Comparison of ENCODE assay signal across 14 cellular contexts in genomic region chr3:70539908-70540307, GRCh38.
DNase-seq lines count a peak whose midpoint lies in the region; ATAC-seq and TF ChIP-seq lines count a peak whose summit lies in the region.
"Had no signal": no experiment of that assay in that cellular context is flagged by ENCODE, and none has a peak within 500 bp of the region (broad histone marks: within the 10 kb centered on the region; RNA-seq: fewer than 3 reads in every experiment).

No MANE protein-coding gene starts in this region.

- intact Hi-C loops in left ventricle myocardium inferior (cut with micrococcal nuclease): no loop called here
- intact Hi-C loops in Right ventricle myocardium inferior (cut with DNase I): no loop called here

- in situ Hi-C loops in ACHN (cut with HindIII; ENCODE audit: low pct_ligation_motif_present, low pct_unique_long_range_greater_than_20kb, low sequenced_read_pairs): no loop called here

- TF ChIP-seq CTCF in GM12865 (IDR thresholded peaks at IDR 0.05; ENCODE audit: insufficient read depth, low read depth, low read length, missing control alignments) (peak; percentile 28), epithelial cell of esophagus (IDR thresholded peaks at IDR 0.05; ENCODE audit: insufficient read depth, low read depth, low read length, missing control alignments) (peak; percentile 19), left ventricle myocardium inferior (IDR thresholded peaks at IDR 0.05; ENCODE audit: borderline replicate concordance) (no peak)

- DNase-seq in ACHN (peak; percentile 18), GM12865 (ENCODE audit: low read depth) (peak; percentile 16), NCI-H69 (lab: John Stamatoyannopoulos, UW) (peak; percentile 9), epithelial cell of esophagus (ENCODE audit: low read depth) (peak; percentile 8), superior temporal gyrus (ENCODE audit: extremely low spot score) (no peak), left ventricle myocardium inferior (no peak), Right ventricle myocardium inferior (ENCODE audit: missing footprints) (no peak), putamen (ENCODE audit: low spot score) (no peak)
- DNase-seq: activated naive CD4-positive, alpha-beta T cell treated with anti-CD3 and anti-CD28 coated beads, Interleukin-2, amount 50 U/mL, for 16 hours; EL; GOT3 had no signal

- H3K36me3 ChIP-seq in left ventricle myocardium inferior: no peaks in the 10 kb centered on the region
- H3K36me3 ChIP-seq: BLaER1 had no signal

- no peaks in the 10 kb centered on the region for H3K9me3 ChIP-seq in left ventricle myocardium inferior (replicated peaks)
- H3K9me3 ChIP-seq: BLaER1 had no signal

- ATAC-seq in Right ventricle myocardium inferior: no peak

- H3K4me3 ChIP-seq in GM12865 (ENCODE audit: low read depth, low read length) (no peak overlapping the region), epithelial cell of esophagus (ENCODE audit: low read length) (no peak overlapping the region), left ventricle myocardium inferior (no peak overlapping the region)
- H3K4me3 ChIP-seq: BLaER1 had no signal

- H3K27me3 ChIP-seq in left ventricle myocardium inferior (ENCODE audit: low read depth): peaks cover 31% of the 10 kb centered on the region
- H3K27me3 ChIP-seq: BLaER1 had no signal

- no peak overlapping the region for H3K27ac ChIP-seq in left ventricle myocardium inferior (replicated peaks)
- H3K27ac ChIP-seq: BLaER1, HL-60, parathyroid adenoma had no signal

- H3K4me1 ChIP-seq in left ventricle myocardium inferior: no peaks in the 10 kb centered on the region
- H3K4me1 ChIP-seq: BLaER1, parathyroid adenoma had no signal

Comparison
In these comparisons a context has a peak if more than half of its experiments do, and no peak if none do; other contexts are left out.
1. DNase-seq: peak in ACHN (single experiment), GM12865 (single experiment), NCI-H69 (single experiment) and epithelial cell of esophagus (single experiment); none in superior temporal gyrus (single experiment), left ventricle myocardium inferior (single experiment), Right ventricle myocardium inferior (single experiment) and putamen (single experiment).